Comparison of ENCODE assay signal across 25 cellular contexts in the genomic region with DNA sequence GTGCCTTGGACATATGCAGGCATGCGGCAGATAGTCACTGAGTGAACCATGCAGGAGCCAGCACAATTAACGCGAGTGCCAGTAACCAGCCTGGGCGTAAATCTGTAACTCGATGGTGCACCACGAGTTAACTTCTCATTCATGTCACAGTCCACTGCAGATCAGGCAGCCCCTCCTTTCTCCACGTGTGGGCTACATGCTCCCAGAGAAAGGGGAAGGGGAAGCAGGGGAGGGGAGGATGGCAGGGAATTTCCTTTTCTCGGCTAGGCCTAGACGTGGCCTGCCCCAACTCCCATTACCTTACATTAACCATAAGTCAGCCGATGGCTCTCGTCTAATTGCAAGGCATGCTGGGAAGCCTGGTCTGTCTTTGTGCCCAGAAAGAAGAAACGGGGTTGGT.
"Had no signal": no experiment of that assay in that cellular context is flagged by ENCODE, and none has a peak within 500 bp of the region (broad histone marks: within the 10 kb centered on the region; RNA-seq: fewer than 3 reads in every experiment).

No MANE protein-coding gene starts in this region.

- H3K4me3 ChIP-seq: ascending aorta, body of pancreas, PC-9 had no signal

- H3K9me3 Mint-ChIP-seq: activated naive CD4-positive, alpha-beta T cell treated with anti-CD3 and anti-CD28 coated beads, Interleukin-2, amount 50 U/mL, for 24 hours; activated T-helper 1 cell treated with anti-CD3 and anti-CD28 coated beads, Interleukin-12 subunit alpha, Interleukin-12 subunit beta, Interleukin-2, Interleukin-4 antibody, amounts not matched to agents 30 ng/mL and 10 ng/mL and 1 ng/mL, durations not matched to agents 14 hours and 24 hours and 36 hours; central memory CD8-positive, alpha-beta T cell; T-helper 1 cell treated with Interleukin-12 subunit alpha and Interleukin-12 subunit beta and Interleukin-4 antibody, amounts not matched to agents 30 μg/mL and 1 μg/mL, for 36 hours; WTC11 had no signal

- H3K4me1 ChIP-seq: body of pancreas had no signal

- H3K4me1 Mint-ChIP-seq: activated naive CD4-positive, alpha-beta T cell treated with anti-CD3 and anti-CD28 coated beads, Interleukin-2, amount 50 U/mL, for 24 hours had no signal

- H3K4me2 ChIP-seq: PC-9 had no signal

- H3K27ac Mint-ChIP-seq: activated CD8-positive, alpha-beta T cell treated with anti-CD3 and anti-CD28 coated beads, Interleukin-2, amount 10 ng/mL, durations not matched to agents 7 days and 5 days; activated naive CD4-positive, alpha-beta T cell treated with anti-CD3 and anti-CD28 coated beads, Interleukin-2, amount 50 U/mL, for 24 hours; activated T-helper 1 cell treated with anti-CD3 and anti-CD28 coated beads, Interleukin-12 subunit alpha, Interleukin-12 subunit beta, Interleukin-2, Interleukin-4 antibody, amounts not matched to agents 30 ng/mL and 10 ng/mL and 1 ng/mL, durations not matched to agents 14 hours and 24 hours and 36 hours; T-helper 1 cell treated with Interleukin-12 subunit alpha and Interleukin-12 subunit beta and Interleukin-4 antibody, amounts not matched to agents 30 μg/mL and 1 μg/mL, for 36 hours; WTC11 had no signal

- H3K9me3 ChIP-seq: ascending aorta, body of pancreas had no signal

- H3K27me3 ChIP-seq: ascending aorta, body of pancreas had no signal

- H3K36me3 Mint-ChIP-seq: WTC11 had no signal

- H3K36me3 ChIP-seq: ascending aorta had no signal

- H3K4me3 Mint-ChIP-seq: activated CD8-positive, alpha-beta T cell treated with anti-CD3 and anti-CD28 coated beads, Interleukin-2, amount 10 ng/mL, durations not matched to agents 7 days and 5 days; activated naive CD4-positive, alpha-beta T cell treated with anti-CD3 and anti-CD28 coated beads, Interleukin-2, amount 50 U/mL, for 24 hours; activated T-helper 1 cell treated with anti-CD3 and anti-CD28 coated beads, Interleukin-12 subunit alpha, Interleukin-12 subunit beta, Interleukin-2, Interleukin-4 antibody, amounts not matched to agents 30 ng/mL and 10 ng/mL and 1 ng/mL, durations not matched to agents 14 hours and 24 hours and 36 hours; central memory CD8-positive, alpha-beta T cell; T-helper 1 cell treated with Interleukin-12 subunit alpha and Interleukin-12 subunit beta and Interleukin-4 antibody, amounts not matched to agents 30 μg/mL and 1 μg/mL, for 36 hours; WTC11 had no signal

- H2AFZ ChIP-seq: PC-9 had no signal

- H3K27ac ChIP-seq: ascending aorta, body of pancreas, PC-9 had no signal

- ATAC-seq: activated CD8-positive, alpha-beta T cell treated with anti-CD3 and anti-CD28 coated beads, Interleukin-2, amount 10 ng/mL, durations not matched to agents 7 days and 5 days; body of pancreas; WTC11 had no signal

- H3K27me3 Mint-ChIP-seq: activated naive CD4-positive, alpha-beta T cell treated with anti-CD3 and anti-CD28 coated beads, Interleukin-2, amount 50 U/mL, for 24 hours; central memory CD8-positive, alpha-beta T cell had no signal

- DNase-seq: activated CD4-positive, alpha-beta T cell treated with anti-CD3 and anti-CD28 coated beads for 48 hours; activated CD4-positive, alpha-beta T cell treated with anti-CD3 and anti-CD28 coated beads, Interleukin-2, amount 50 U/mL, for 4 hours; activated CD4-positive, CD25-positive, alpha-beta regulatory T cell treated with anti-CD3 and anti-CD28 coated beads, Interleukin-2, amount 50 U/mL, for 72 hours; activated CD8-positive, alpha-beta memory T cell treated with anti-CD3 and anti-CD28 coated beads, Interleukin-2, amount 50 U/mL, for 48 hours; activated CD8-positive, alpha-beta T cell treated with anti-CD3 and anti-CD28 coated beads, Interleukin-2, amount 10 ng/mL, durations not matched to agents 7 days and 5 days; activated effector memory CD4-positive, alpha-beta T cell treated with Interleukin-2 at 50 U/mL for 16 hours; activated naive CD4-positive, alpha-beta T cell; activated T-cell treated with anti-CD3 and anti-CD28 coated beads, Interleukin-2, amount 50 U/mL, for 1 hour; amniotic stem cell; body of pancreas; MM.1S; NCI-H1105; NCI-H1436; NCI-H1694 treated with DMSO at 0.1 percent for 48 hours; NCI-H2029 treated with DMSO at 0.1 percent for 48 hours; NCI-H524; PC-9; SHP77 treated with DMSO at 0.1 percent for 48 hours; T-helper 9 cell had no signal
